In genomic region chr6:96610019-96610418, GRCh38 we compare ENCODE assay signal across 15 cellular contexts. TPM values are rescaled to one million over a fixed set of nuclear protein-coding genes. Genes with fewer than 3 reads are reported as not detected.
DNase-seq lines count a peak whose midpoint lies in the region; ATAC-seq lines count a peak whose summit lies in the region.
"Had no signal": no experiment of that assay in that cellular context is flagged by ENCODE, and none has a peak within 500 bp of the region (broad histone marks: within the 10 kb centered on the region; RNA-seq: fewer than 3 reads in every experiment).

No MANE protein-coding gene starts in this region.

- no peak overlapping the region for H3K23ac ChIP-seq in mesendoderm (ENCODE audit: low read length)

- H3K18ac ChIP-seq in mesendoderm (ENCODE audit: low read length), result no peak overlapping the region

- H3K9ac ChIP-seq in mesendoderm (ENCODE audit: low read length), result no peak overlapping the region

- H3K79me1 ChIP-seq in mesendoderm (ENCODE audit: low read length), result no peaks in the 10 kb centered on the region

- H4K5ac ChIP-seq in mesendoderm (ENCODE audit: low read length), result no peak overlapping the region

- no peak overlapping the region for H2BK120ac ChIP-seq in mesendoderm (ENCODE audit: low read depth, low read length)

- H4K8ac ChIP-seq in mesendoderm (ENCODE audit: low read depth, low read length), result no peak overlapping the region

- no CpG with 5 or more reads among the region's 1 CpG for WGBS in mesendoderm (ENCODE audit: extremely low coverage, insufficient coverage, low lambda C conversion rate)

- H2AK5ac ChIP-seq in mesendoderm (ENCODE audit: low read length), result no peak overlapping the region

- no peak overlapping the region for H3K27ac ChIP-seq in mesendoderm (ENCODE audit: low read depth, low read length)
- H3K27ac ChIP-seq: breast epithelium, Peyer's patch had no signal

- no peak overlapping the region for H2BK5ac ChIP-seq in mesendoderm (ENCODE audit: low read length)

- no peak overlapping the region for H3K56ac ChIP-seq in mesendoderm (ENCODE audit: low read length)

- peak; percentile 43 for ATAC-seq in GM19372 (IDR thresholded peaks at IDR 0.05; ENCODE audit: low read depth, unreplicated experiment)
- peak; percentile 50 for ATAC-seq in HG02798 (IDR thresholded peaks at IDR 0.05; ENCODE audit: poor library complexity, unreplicated experiment)
- ATAC-seq in HG03378 (IDR thresholded peaks at IDR 0.05; ENCODE audit: unreplicated experiment), result peak; percentile 53
- ATAC-seq: natural killer cell treated with Interleukin-12 subunit alpha and Interleukin-12 subunit beta and Interleukin-15 and Interleukin-18, amount 100 ng/mL, for 72 hours; sciatic nerve had no signal

- H3K36me3 ChIP-seq in mesendoderm (ENCODE audit: control insufficient read depth, insufficient read depth, low read length), result no peaks in the 10 kb centered on the region
- H3K36me3 ChIP-seq: breast epithelium, Peyer's patch had no signal

- no peak overlapping the region for H3K4ac ChIP-seq in mesendoderm (ENCODE audit: low read depth, low read length)

- no peaks in the 10 kb centered on the region for H3K27me3 ChIP-seq in mesendoderm (ENCODE audit: insufficient read depth, low read length, poor library complexity)
- H3K27me3 ChIP-seq: breast epithelium, Peyer's patch had no signal

- H3K79me2 ChIP-seq in mesendoderm (ENCODE audit: control insufficient read depth, insufficient read depth, low read length), result no peaks in the 10 kb centered on the region

- no peaks in the 10 kb centered on the region for H3K4me1 ChIP-seq in mesendoderm (ENCODE audit: control insufficient read depth, low read depth, low read length)
- H3K4me1 ChIP-seq: breast epithelium, Peyer's patch had no signal

- H3K4me2 ChIP-seq in mesendoderm (ENCODE audit: low read length), result no peak overlapping the region

- H2BK15ac ChIP-seq in mesendoderm (replicated peaks; ENCODE audit: low read depth), result no peak overlapping the region

- no peak overlapping the region for H3K4me3 ChIP-seq in mesendoderm (ENCODE audit: low read length)
- H3K4me3 ChIP-seq: breast epithelium, Peyer's patch had no signal

- DNase-seq in mesendoderm, result no peak
- DNase-seq in NCI-H146 (lab: John Stamatoyannopoulos, UW), result no peak
- DNase-seq in NCI-H1930 (lab: John Stamatoyannopoulos, UW), result no peak
- DNase-seq in CD1c-positive myeloid dendritic cell (ENCODE audit: extremely low spot score), result no peak
- DNase-seq: activated naive CD4-positive, alpha-beta T cell; GF-D8; head of caudate nucleus; NCI-H2171 treated with DMSO at 0.1 percent for 48 hours; Peyer's patch had no signal

RNA-seq across cellular contexts. Expression of gene FHL5, which starts 47.1 kb away (rescaled TPM):
- not detected for polyA plus RNA-seq in mesendoderm (2013, experiment 1 of 2)
- not detected for polyA plus RNA-seq in mesendoderm (2013, experiment 2 of 2)
